In the genomic region with DNA sequence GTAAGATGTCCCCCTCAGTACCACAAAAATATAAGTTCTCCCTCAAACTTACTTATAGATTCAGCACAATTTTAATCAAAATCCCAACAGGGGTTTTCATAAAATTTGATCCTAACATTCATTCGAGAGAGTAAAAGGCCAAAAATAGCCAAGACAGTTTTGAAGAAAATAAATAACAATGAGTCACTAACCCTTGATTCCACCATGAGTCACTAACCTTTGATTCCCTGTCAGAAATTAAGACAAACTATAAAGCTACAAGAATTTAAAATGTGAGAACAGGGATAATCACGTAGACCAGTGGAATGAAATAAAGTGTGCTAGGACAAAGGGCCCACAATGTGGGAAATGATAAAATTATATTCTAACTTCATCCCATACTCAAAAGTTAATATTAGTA, we compare ENCODE assay signal across 18 cellular contexts.
A peak's percentile ranks its signal among the peaks of the same experiment; 100 is the strongest.
DNase-seq lines count a peak whose midpoint lies in the region; ATAC-seq and TF ChIP-seq lines count a peak whose summit lies in the region.
"Had no signal": no experiment of that assay in that cellular context is flagged by ENCODE, and none has a peak within 500 bp of the region (broad histone marks: within the 10 kb centered on the region; RNA-seq: fewer than 3 reads in every experiment).

No MANE protein-coding gene starts in this region.

- ATAC-seq in GM21786 (IDR thresholded peaks at IDR 0.05; ENCODE audit: unreplicated experiment), result no peak
- no peak for ATAC-seq in GM21381 (IDR thresholded peaks at IDR 0.05; ENCODE audit: unreplicated experiment)
- ATAC-seq: activated T-helper 17 cell treated with anti-CD3 and anti-CD28 coated beads, Interleukin-2, amount 50 U/mL, for 72 hours; natural killer cell treated with Interleukin-12 subunit alpha and Interleukin-12 subunit beta and Interleukin-15 and Interleukin-18, amount 100 ng/mL, for 72 hours had no signal

- WGBS in esophagus muscularis mucosa, result 28% methylated on average over 2 of the region's 2 CpGs

- H3K27ac ChIP-seq in ACC112 (ENCODE audit: low read depth, low read length) (peak overlapping the region; percentile 5; the same call in 1 of the 2 replicates), esophagus muscularis mucosa (replicated peaks in 1 of 4) (no peak overlapping the region)
- H3K27ac ChIP-seq: prostate gland, VCaP had no signal

- TF ChIP-seq CTCF in foreskin fibroblast (IDR thresholded peaks at IDR 0.05; ENCODE audit: low read depth, low read length) (no peak), esophagus muscularis mucosa (IDR thresholded peaks at IDR 0.05) (no peak)

- intact Hi-C loops in esophagus muscularis mucosa (cut with DNase I), result no loop called here

- TF ChIP-seq POLR2A in esophagus muscularis mucosa (IDR thresholded peaks at IDR 0.05; ENCODE audit: low read depth), result no peak

- H3K4me1 ChIP-seq in ACC112 (ENCODE audit: control insufficient read depth, insufficient read depth, low read length, unreplicated experiment), result peaks cover 23% of the 10 kb centered on the region
- H3K4me1 ChIP-seq in esophagus muscularis mucosa, result no peaks in the 10 kb centered on the region
- H3K4me1 ChIP-seq: prostate gland had no signal

- no peak overlapping the region for H3K4me3 ChIP-seq in ACC112 (ENCODE audit: low read depth, low read length)
- H3K4me3 ChIP-seq in foreskin fibroblast (ENCODE audit: low read depth in 1 of 2, low read length in 2 of 2), result no peak overlapping the region
- no peak overlapping the region for H3K4me3 ChIP-seq in esophagus muscularis mucosa
- H3K4me3 ChIP-seq: prostate gland had no signal

- no peaks in the 10 kb centered on the region for H3K9me3 ChIP-seq in esophagus muscularis mucosa
- H3K9me3 ChIP-seq: prostate gland had no signal

- no peak overlapping the region for H2AFZ ChIP-seq in ACC112 (ENCODE audit: low read length, unreplicated experiment)

- no peak for TF ChIP-seq EP300 in esophagus muscularis mucosa (IDR thresholded peaks at IDR 0.05)

- no peaks in the 10 kb centered on the region for H3K79me2 ChIP-seq in ACC112 (ENCODE audit: control insufficient read depth, insufficient read depth, low read length, unreplicated experiment)

- no peaks in the 10 kb centered on the region for H3K27me3 ChIP-seq in ACC112 (ENCODE audit: insufficient read depth, low read length)
- H3K27me3 ChIP-seq in esophagus muscularis mucosa, result no peaks in the 10 kb centered on the region

- DNase-seq in HT-29 (ENCODE audit: low spot score), result peak; percentile 21
- DNase-seq in amniotic epithelial cell (ENCODE audit: low read depth), result peak; percentile 14
- peak; percentile 33 to 57 for DNase-seq in foreskin fibroblast
- DNase-seq in esophagus muscularis mucosa (ENCODE audit: extremely low spot score), result no peak
- no peak for DNase-seq in NCI-H2171 (lab: John Stamatoyannopoulos, UW)
- DNase-seq: CD8-positive, alpha-beta memory T cell; glutamatergic neuron; immature natural killer cell; NCI-H1105; NCI-H2171 treated with DMSO at 0.1 percent for 48 hours; T-helper 1 cell had no signal

- H3K36me3 ChIP-seq in ACC112 (ENCODE audit: insufficient read depth, low read length) (no peaks in the 10 kb centered on the region), esophagus muscularis mucosa (no peaks in the 10 kb centered on the region)
- H3K36me3 ChIP-seq: prostate gland had no signal

Comparison
In these comparisons a context has a peak if more than half of its experiments do, and no peak if none do; other contexts are left out.
1. DNase-seq: peak in HT-29 (single experiment), amniotic epithelial cell (single experiment) and foreskin fibroblast (2 of 2); none in esophagus muscularis mucosa (single experiment) and NCI-H2171 (single experiment).